Comparison of ENCODE assay signal across 1 cellular context in the genomic region with DNA sequence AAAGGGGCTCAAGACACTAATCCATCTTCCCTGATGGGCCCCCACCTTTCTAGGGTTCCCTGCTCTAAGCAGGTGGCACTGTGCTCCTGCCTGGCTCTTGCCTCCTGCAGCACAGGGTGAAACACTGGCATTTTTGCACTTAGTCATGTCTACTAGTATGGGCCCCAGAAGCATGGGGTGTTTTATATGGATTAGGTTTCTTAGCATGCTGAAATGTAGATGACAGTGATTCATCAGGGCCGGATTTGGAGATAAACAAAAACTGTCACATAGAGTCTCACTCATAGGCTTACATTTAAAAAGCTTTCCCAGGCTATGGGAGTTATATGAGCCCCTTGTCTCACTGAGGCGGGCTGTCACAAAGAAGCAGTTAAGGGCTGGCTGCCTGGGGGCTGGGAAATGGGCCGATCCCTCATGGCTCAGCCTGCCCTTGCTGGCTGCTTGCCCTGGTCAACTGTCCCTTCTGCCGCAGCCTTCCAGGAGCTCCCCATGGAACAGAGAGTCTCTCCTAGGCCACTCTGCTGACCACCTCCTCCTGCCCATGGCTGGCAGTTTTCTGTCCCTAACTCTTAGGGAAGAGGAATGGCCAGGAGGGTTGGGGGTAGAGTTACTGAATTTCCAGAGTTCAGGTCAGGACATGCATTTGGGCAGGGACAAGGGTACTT.
A peak's percentile ranks its signal among the peaks of the same experiment; 100 is the strongest.
TF ChIP-seq lines count a peak whose summit lies in the region.

No MANE protein-coding gene starts in this region.

TF ChIP-seq in SK-N-SH, 30 proteins besides CTCF, POLR2A, EP300 and RAD21:
- TF ChIP-seq RXRA (IDR thresholded peaks at IDR 0.05; ENCODE audit: borderline replicate concordance, low read depth): no peak
- 0 out of 2 replicates have a peak, but pooled peaks have one; percentile 23 for TF ChIP-seq JUND (IDR thresholded peaks at IDR 0.05)
- TF ChIP-seq RFX5 (IDR thresholded peaks at IDR 0.05; ENCODE audit: low read length): no peak
- TF ChIP-seq REST (IDR thresholded peaks at IDR 0.05; ENCODE audit: low read depth, low read length): no peak
- TF ChIP-seq PBX3 (IDR thresholded peaks at IDR 0.05): peak; percentile 74
- no peak for TF ChIP-seq SMC3 (IDR thresholded peaks at IDR 0.05; ENCODE audit: low read depth, low read length)
- no peak for TF ChIP-seq GATA2 (CRISPR knock-in tag; IDR thresholded peaks at IDR 0.05)
- TF ChIP-seq TCF12 (IDR thresholded peaks at IDR 0.05): 0 out of 2 replicates have a peak, but pooled peaks have one; percentile 31
- no peak for TF ChIP-seq YY1 (IDR thresholded peaks at IDR 0.05; ENCODE audit: low read depth)
- TF ChIP-seq FOSL2 (IDR thresholded peaks at IDR 0.05; ENCODE audit: borderline replicate concordance, low read depth): peak; percentile 49; the same call in 1 of the 2 replicates
